Comparison of ENCODE assay signal across 1 cellular context in the genomic region with DNA sequence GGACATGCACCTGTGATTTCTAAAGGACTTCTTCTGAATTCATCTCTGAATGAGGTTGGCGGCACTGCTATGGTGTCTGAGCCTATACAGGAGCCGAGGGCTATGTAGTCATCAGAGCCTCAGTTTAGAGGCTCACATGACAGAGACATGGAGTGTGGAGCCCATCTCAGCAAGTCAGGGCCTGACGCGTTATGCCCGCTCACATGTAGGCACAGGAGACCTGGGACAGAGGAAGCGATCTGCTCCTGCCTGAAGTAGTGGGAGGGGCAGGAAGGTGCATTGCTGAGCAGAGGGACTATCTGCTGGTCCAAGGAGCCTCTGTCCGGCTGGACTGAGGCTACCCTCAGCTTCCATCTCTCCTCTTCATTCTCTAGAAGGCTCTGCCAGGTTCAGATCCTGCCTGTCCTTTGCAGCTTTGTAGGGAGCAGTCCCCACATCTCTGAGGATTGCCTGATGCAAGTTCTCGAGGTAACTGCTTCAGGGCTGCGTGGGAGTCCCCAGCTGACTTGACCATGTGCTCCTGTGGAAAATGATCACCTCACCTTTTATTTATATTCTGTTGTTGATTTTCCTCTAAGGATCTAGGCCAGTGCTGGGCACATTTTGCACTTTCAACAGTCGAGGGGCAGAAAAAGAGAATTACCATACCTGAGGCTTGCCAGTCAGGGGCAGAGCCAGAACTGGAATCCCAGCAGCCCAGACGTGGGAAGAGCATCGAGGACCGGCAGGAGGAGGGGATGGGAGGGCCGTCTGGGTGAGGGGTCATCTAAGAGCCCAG.
TF ChIP-seq lines count a peak whose summit lies in the region.

No MANE protein-coding gene starts in this region.

TF ChIP-seq in K562, 482 proteins besides CTCF, POLR2A, EP300 and RAD21 (continued from another document):
- TF ChIP-seq, protein P1, sequence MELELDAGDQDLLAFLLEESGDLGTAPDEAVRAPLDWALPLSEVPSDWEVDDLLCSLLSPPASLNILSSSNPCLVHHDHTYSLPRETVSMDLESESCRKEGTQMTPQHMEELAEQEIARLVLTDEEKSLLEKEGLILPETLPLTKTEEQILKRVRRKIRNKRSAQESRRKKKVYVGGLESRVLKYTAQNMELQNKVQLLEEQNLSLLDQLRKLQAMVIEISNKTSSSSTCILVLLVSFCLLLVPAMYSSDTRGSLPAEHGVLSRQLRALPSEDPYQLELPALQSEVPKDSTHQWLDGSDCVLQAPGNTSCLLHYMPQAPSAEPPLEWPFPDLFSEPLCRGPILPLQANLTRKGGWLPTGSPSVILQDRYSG (tag; conservative IDR thresholded peaks at IDR 0.05; ENCODE audit: low read depth): no peak
- no peak for TF ChIP-seq CREB1 (IDR thresholded peaks at IDR 0.05)
- no peak for TF ChIP-seq CREB1 (CRISPR knock-in tag; IDR thresholded peaks at IDR 0.05)
- TF ChIP-seq ILK (tag; IDR thresholded peaks at IDR 0.05; ENCODE audit: borderline replicate concordance, low read depth): no peak
- no peak for TF ChIP-seq TEAD2 (tag; IDR thresholded peaks at IDR 0.05)
- TF ChIP-seq ZNF79 (CRISPR knock-in tag; IDR thresholded peaks at IDR 0.05; ENCODE audit: low read depth): no peak
- TF ChIP-seq, protein P2, sequence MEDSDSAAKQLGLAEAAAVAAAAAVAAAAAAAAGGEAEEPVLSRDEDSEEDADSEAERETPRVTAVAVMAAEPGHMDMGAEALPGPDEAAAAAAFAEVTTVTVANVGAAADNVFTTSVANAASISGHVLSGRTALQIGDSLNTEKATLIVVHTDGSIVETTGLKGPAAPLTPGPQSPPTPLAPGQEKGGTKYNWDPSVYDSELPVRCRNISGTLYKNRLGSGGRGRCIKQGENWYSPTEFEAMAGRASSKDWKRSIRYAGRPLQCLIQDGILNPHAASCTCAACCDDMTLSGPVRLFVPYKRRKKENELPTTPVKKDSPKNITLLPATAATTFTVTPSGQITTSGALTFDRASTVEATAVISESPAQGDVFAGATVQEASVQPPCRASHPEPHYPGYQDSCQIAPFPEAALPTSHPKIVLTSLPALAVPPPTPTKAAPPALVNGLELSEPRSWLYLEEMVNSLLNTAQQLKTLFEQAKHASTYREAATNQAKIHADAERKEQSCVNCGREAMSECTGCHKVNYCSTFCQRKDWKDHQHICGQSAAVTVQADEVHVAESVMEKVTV (CRISPR knock-in tag; IDR thresholded peaks at IDR 0.05): no peak
- no peak for TF ChIP-seq HMBOX1 (IDR thresholded peaks at IDR 0.05)
